Comparison of ENCODE assay signal across 9 cellular contexts in the genomic region with DNA sequence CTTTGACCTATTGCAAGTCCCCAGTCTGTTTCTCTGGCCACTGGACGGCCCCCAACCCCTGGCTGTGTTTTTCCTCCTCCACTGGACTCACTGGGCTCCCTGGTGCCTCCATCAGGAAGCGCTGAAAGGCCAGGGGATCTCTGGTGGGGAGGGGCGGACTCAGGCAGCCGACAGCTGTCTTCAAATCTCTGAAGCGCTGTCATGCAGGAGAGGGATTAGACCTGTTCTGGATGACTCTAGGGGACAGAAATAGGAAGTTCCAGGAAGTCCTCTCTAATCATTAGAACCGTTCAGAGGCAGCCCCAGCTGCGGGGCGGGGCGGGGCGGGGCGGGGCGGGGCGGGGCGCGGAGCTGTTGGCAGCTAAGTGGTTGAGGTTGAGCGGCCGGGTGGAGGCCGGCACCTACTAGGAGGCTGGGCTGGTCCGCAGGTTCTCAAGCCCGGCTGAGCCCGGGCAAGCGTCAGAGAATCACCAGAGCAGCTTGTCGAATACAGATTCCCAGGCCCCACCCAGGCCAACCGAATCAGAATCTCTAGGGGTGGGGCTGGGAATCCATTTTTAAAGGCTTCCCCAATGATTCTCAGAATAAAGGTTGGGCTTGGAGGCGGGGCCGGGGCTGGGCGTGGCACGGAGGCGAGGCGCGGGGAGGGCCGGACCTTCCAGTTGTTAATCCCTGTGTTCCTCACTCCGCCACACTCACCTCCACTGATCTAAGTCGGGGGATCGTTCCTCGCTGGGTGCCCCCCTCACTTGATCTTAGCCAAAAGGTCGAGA. TPM values are rescaled to one million over a fixed set of nuclear protein-coding genes. Genes with fewer than 3 reads are reported as not detected.
DNase-seq lines count a peak whose midpoint lies in the region; ATAC-seq and TF ChIP-seq lines count a peak whose summit lies in the region.
"Had no signal": no experiment of that assay in that cellular context is flagged by ENCODE, and none has a peak within 500 bp of the region (broad histone marks: within the 10 kb centered on the region; RNA-seq: fewer than 3 reads in every experiment).

No MANE protein-coding gene starts in this region.

- H3K27ac ChIP-seq in VCaP = peak overlapping the region; percentile 35; the same call in 1 of the 2 replicates

- in situ Hi-C loops in GM13976 (cut with MboI; ENCODE audit: low sequenced_read_pairs, unreplicated experiment) = no loop called here

- TF ChIP-seq CTCF in GM13976 (IDR thresholded peaks at IDR 0.05; ENCODE audit: borderline replicate concordance, control extremely low read depth, extremely low read depth, insufficient read depth, missing control alignments) (no peak), VCaP (conservative IDR thresholded peaks at IDR 0.05) (no peak)

- ATAC-seq in HG02763 (IDR thresholded peaks at IDR 0.05; ENCODE audit: unreplicated experiment) (peak; percentile 59), left lobe of liver (peak; percentile 77)

- DNase-seq in GM13976 (ENCODE audit: low spot score) (peak; percentile 83), NCI-H2081 (lab: John Stamatoyannopoulos, UW) (peak; percentile 61 to 82), cerebellar cortex (ENCODE audit: low spot score) (peak; percentile 59), left lobe of liver (ENCODE audit: low spot score) (peak; percentile 77), superior temporal gyrus (ENCODE audit: extremely low spot score) (no peak)
- DNase-seq in stimulated activated CD4-positive, alpha-beta T cell treated with anti-CD3 and anti-CD28 coated beads, Interleukin-4, amount 100 ng/mL, for 4 hours = peak; percentile 31 to 59

RNA-seq across cellular contexts. Expression of a gene that starts 11.4 kb away (rescaled TPM):
- 1.8 TPM for total RNA-seq in left lobe of liver

RNA-seq across cellular contexts. Expression of a gene that starts 26.5 kb away (rescaled TPM):
- 67.7 TPM for total RNA-seq in left lobe of liver

RNA-seq across cellular contexts. Expression of a gene that starts 58.5 kb away (rescaled TPM):
- total RNA-seq in left lobe of liver = 4.6 TPM

RNA-seq across cellular contexts. Expression of a gene that starts 58.9 kb away (rescaled TPM):
- not detected for total RNA-seq in left lobe of liver
- total RNA-seq: subcutaneous adipose tissue had no signal
